In the genomic region with DNA sequence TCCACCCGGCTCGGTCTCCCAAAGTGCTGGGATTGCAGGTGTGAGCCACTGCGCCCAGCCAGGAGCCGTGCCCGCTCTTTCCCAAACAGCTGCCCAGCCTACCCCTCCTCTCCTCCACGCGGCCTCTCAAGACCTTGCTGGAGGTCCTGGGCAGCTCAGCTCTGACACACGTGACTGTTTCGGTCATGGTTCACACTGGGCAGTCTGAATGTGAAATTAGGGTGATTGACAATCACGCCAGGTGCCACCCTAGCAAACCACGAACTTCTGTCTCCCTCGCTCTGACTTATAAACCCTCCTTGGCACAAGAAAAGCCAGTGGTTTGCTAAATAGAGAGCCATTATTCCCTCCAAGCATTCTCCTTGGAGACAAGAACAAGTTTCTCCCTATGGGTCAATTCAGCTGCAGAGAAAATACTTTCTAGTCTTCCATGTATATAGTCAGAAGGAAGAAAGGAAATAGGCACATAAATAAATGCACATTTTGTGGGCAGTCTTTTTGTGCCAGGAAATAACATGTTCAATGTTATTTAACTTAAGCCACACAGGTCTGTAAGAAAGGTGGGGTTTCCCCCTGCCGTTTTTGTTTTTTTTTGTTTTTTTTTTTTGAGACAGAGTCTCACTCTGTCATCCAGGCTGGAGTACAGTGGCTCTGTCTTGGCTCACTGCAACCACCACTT, we compare ENCODE assay signal across 9 cellular contexts.
A peak's percentile ranks its signal among the peaks of the same experiment; 100 is the strongest.
DNase-seq lines count a peak whose midpoint lies in the region; ATAC-seq and TF ChIP-seq lines count a peak whose summit lies in the region.
"Had no signal": no experiment of that assay in that cellular context is flagged by ENCODE, and none has a peak within 500 bp of the region (broad histone marks: within the 10 kb centered on the region; RNA-seq: fewer than 3 reads in every experiment).

No MANE protein-coding gene starts in this region.

- peak overlapping the region in 1 of 2 experiments; percentile 22; a peak in 2 of 4 replicates for H4K8ac ChIP-seq in IMR-90 (ENCODE audit: low read depth in 2 of 2, low read length in 2 of 2)

- H3K4me1 Mint-ChIP-seq in activated T-cell treated with anti-CD3 and anti-CD28 coated beads, Interleukin-2, amount 50 U/mL, for 72 hours (ENCODE audit: low read depth), result peaks cover 30% of the 10 kb centered on the region
- peaks cover 84% of the 10 kb centered on the region for H3K4me1 Mint-ChIP-seq in stimulated activated naive CD8-positive, alpha-beta T cell treated with anti-CD3 and anti-CD28 coated beads, Interleukin-15, amount 100 ng/mL, for 72 hours

- peaks cover 22% of the 10 kb centered on the region for H3K9me1 ChIP-seq in IMR-90 (ENCODE audit: insufficient read depth, low read length)

- intact Hi-C loops in IMR-90 (cut with micrococcal nuclease), result loop anchor here (5.0 kb wide), 1 partner anchor 123 kb away; the partner anchor contains the start of gene MEF2A

- peak overlapping the region; percentile 55 for H4K91ac ChIP-seq in IMR-90 (ENCODE audit: insufficient read depth, low read depth, low read length)

- no peaks in the 10 kb centered on the region for H3K36me3 Mint-ChIP-seq in activated T-cell treated with anti-CD3 and anti-CD28 coated beads, Interleukin-2, amount 50 U/mL, for 72 hours (ENCODE audit: insufficient read depth in 2 of 2)

- H2AK5ac ChIP-seq in IMR-90 (ENCODE audit: low read depth, low read length), result peak overlapping the region; percentile 73; the same call in 1 of the 2 replicates

- TF ChIP-seq RAD21 in IMR-90 (IDR thresholded peaks at IDR 0.05; ENCODE audit: low read length), result no peak

- H3K9ac ChIP-seq in IMR-90 (ENCODE audit: low read depth, low read length), result no peak overlapping the region

- H3K23ac ChIP-seq in IMR-90 (ENCODE audit: low read depth, low read length), result no peak overlapping the region

- no TSS peak for BruUV-seq in IMR-90 (replicated peaks; lab: Mats Ljungman, UMichigan)

- no peak overlapping the region for H2AK9ac ChIP-seq in IMR-90 (replicated peaks; ENCODE audit: low read depth, low read length, poor library complexity)

- no peaks in the 10 kb centered on the region for H3K27me3 Mint-ChIP-seq in activated T-cell treated with anti-CD3 and anti-CD28 coated beads, Interleukin-2, amount 50 U/mL, for 72 hours (ENCODE audit: low read depth)
- H3K27me3 Mint-ChIP-seq in stimulated activated naive CD8-positive, alpha-beta T cell treated with anti-CD3 and anti-CD28 coated beads, Interleukin-15, amount 100 ng/mL, for 72 hours, result no peaks in the 10 kb centered on the region

- TF ChIP-seq POLR2A in IMR-90 (IDR thresholded peaks at IDR 0.05; ENCODE audit: low read depth, low read length), result no peak

- no peak for DNase-seq in IMR-90
- no peak for DNase-seq in activated T-cell treated with anti-CD3 and anti-CD28 coated beads, Interleukin-2, amount 50 U/mL, for 72 hours
- peak; percentile 32 for DNase-seq in kidney tubule cell (ENCODE audit: low spot score)
- no peak for DNase-seq in stimulated activated naive CD8-positive, alpha-beta T cell treated with anti-CD3 and anti-CD28 coated beads, Interleukin-15, amount 100 ng/mL, for 72 hours
- no peak for DNase-seq in NCI-H2107 (lab: John Stamatoyannopoulos, UW)
- DNase-seq in DMS 273 (lab: John Stamatoyannopoulos, UW; ENCODE audit: unreplicated experiment), result no peak
- DNase-seq: left cardiac atrium, NCI-H2227 treated with DMSO at 0.1 percent for 48 hours had no signal

- H3K4ac ChIP-seq in IMR-90 (ENCODE audit: low read depth, low read length), result peak overlapping the region; percentile 75

- no peaks in the 10 kb centered on the region for H3K9me3 Mint-ChIP-seq in activated T-cell treated with anti-CD3 and anti-CD28 coated beads, Interleukin-2, amount 50 U/mL, for 72 hours
- H3K9me3 Mint-ChIP-seq in stimulated activated naive CD8-positive, alpha-beta T cell treated with anti-CD3 and anti-CD28 coated beads, Interleukin-15, amount 100 ng/mL, for 72 hours, result no peaks in the 10 kb centered on the region

- H2BK120ac ChIP-seq in IMR-90 (ENCODE audit: low read depth, low read length), result peak overlapping the region; percentile 19; the same call in 1 of the 2 replicates

- no peak overlapping the region; the same call in 1 of the 2 replicates for H4K5ac ChIP-seq in IMR-90 (ENCODE audit: low read depth, low read length)

- peak overlapping the region; percentile 52 for H2AFZ ChIP-seq in IMR-90 (replicated peaks; ENCODE audit: low read length, poor library complexity)

- peak overlapping the region; percentile 10 for H2BK5ac ChIP-seq in IMR-90 (ENCODE audit: low read depth, low read length, poor library complexity, severe bottlenecking)

- no peak overlapping the region for H3K4me2 ChIP-seq in IMR-90 (ENCODE audit: low read depth, low read length)

- no peak for TF ChIP-seq CTCF in IMR-90 (conservative IDR thresholded peaks at IDR 0.05; ENCODE audit: low read depth, low read length)

- no peaks in the 10 kb centered on the region for H3K27me3 ChIP-seq in IMR-90 (ENCODE audit: control insufficient read depth, insufficient read depth, low read length)

- H3K79me1 ChIP-seq in IMR-90 (ENCODE audit: low read depth in 1 of 2, low read length in 2 of 2), result peaks cover 0 to 6% of the 10 kb centered on the region in 2 experiments; a peak in 1 of 4 replicates

- no peaks in the 10 kb centered on the region for H3K9me3 ChIP-seq in IMR-90 (ENCODE audit: control insufficient read depth, insufficient read depth, low read length)

- no peak overlapping the region for H3K4me3 ChIP-seq in IMR-90 (ENCODE audit: insufficient read depth, low read depth, low read length)

- ATAC-seq in IMR-90 (ENCODE audit: low read depth), result no peak
- peak; percentile 37 to 41 for ATAC-seq in activated T-cell treated with anti-CD3 and anti-CD28 coated beads, Interleukin-2, amount 50 U/mL, for 72 hours (replicated peaks in 1 of 2)
- ATAC-seq in stimulated activated naive CD8-positive, alpha-beta T cell treated with anti-CD3 and anti-CD28 coated beads, Interleukin-15, amount 100 ng/mL, for 72 hours, result peak; percentile 50
- no peak for ATAC-seq in GM21367 (IDR thresholded peaks at IDR 0.05; ENCODE audit: unreplicated experiment)

- H3K56ac ChIP-seq in IMR-90 (ENCODE audit: extremely low read depth, insufficient read depth, low read length), result no peak overlapping the region

- H3K27ac Mint-ChIP-seq in activated T-cell treated with anti-CD3 and anti-CD28 coated beads, Interleukin-2, amount 50 U/mL, for 72 hours, result peak overlapping the region; percentile 18
- H3K27ac Mint-ChIP-seq in stimulated activated naive CD8-positive, alpha-beta T cell treated with anti-CD3 and anti-CD28 coated beads, Interleukin-15, amount 100 ng/mL, for 72 hours, result peak overlapping the region in 1 of 2 donors; percentile 4

- no peaks in the 10 kb centered on the region for H4K20me1 ChIP-seq in IMR-90 (ENCODE audit: insufficient read depth, low read length)

- H2BK15ac ChIP-seq in IMR-90 (ENCODE audit: low read depth, low read length), result peak overlapping the region; percentile 95; the same call in 2 of the 3 replicates

- CTCF ChIA-PET in IMR-90 (lab: Yijun Ruan, JAX), result no interaction called here

- no CpG with 5 or more reads among the region's 13 CpGs for WGBS in IMR-90 (ENCODE audit: extremely low coverage in 2 of 2, insufficient read length in 1 of 2), 2 experiments

- peak overlapping the region in 1 of 2 donors; percentile 25 for H3K4me3 Mint-ChIP-seq in activated T-cell treated with anti-CD3 and anti-CD28 coated beads, Interleukin-2, amount 50 U/mL, for 72 hours
- H3K4me3 Mint-ChIP-seq in stimulated activated naive CD8-positive, alpha-beta T cell treated with anti-CD3 and anti-CD28 coated beads, Interleukin-15, amount 100 ng/mL, for 72 hours, result peak overlapping the region; percentile 1 to 20

- in situ Hi-C loops in IMR-90 (cut with MboI; ENCODE audit: low sequenced_read_pairs), result no loop called here

- H3K18ac ChIP-seq in IMR-90 (ENCODE audit: low read depth, low read length), result peak overlapping the region; percentile 2; the same call in 1 of the 2 replicates

- POLR2A ChIA-PET in IMR-90 (lab: Charles Lee; ENCODE audit: unreplicated experiment), result no interaction called here

- dilution Hi-C loops in IMR-90 (cut with HindIII; ENCODE audit: low sequenced_read_pairs, unreplicated experiment), result no loop called here

- no peaks in the 10 kb centered on the region for H3K36me3 ChIP-seq in IMR-90 (ENCODE audit: control insufficient read depth, insufficient read depth, low read length)

- H2BK20ac ChIP-seq in IMR-90 (ENCODE audit: low read depth, low read length), result peak overlapping the region; percentile 70; the same call in 1 of the 2 replicates

- 0 out of 2 replicates have a peak overlapping the region, but pooled peaks have one; percentile 40 for H3K14ac ChIP-seq in IMR-90 (replicated peaks; ENCODE audit: low read depth, low read length)

- H3K4me1 ChIP-seq in IMR-90 (ENCODE audit: control insufficient read depth, insufficient read depth, low read length), result peaks cover 12% of the 10 kb centered on the region

- no peak overlapping the region for H3K27ac ChIP-seq in IMR-90 (ENCODE audit: insufficient read depth, low read length)

TF ChIP-seq in IMR-90, 13 proteins besides CTCF, POLR2A, EP300 and RAD21 (continues in another document):
- TF ChIP-seq CEBPB (IDR thresholded peaks at IDR 0.05; ENCODE audit: low read depth, low read length), result no peak
- no peak for TF ChIP-seq FOS (IDR thresholded peaks at IDR 0.05; ENCODE audit: low read depth, low read length)
- TF ChIP-seq, protein P1, sequence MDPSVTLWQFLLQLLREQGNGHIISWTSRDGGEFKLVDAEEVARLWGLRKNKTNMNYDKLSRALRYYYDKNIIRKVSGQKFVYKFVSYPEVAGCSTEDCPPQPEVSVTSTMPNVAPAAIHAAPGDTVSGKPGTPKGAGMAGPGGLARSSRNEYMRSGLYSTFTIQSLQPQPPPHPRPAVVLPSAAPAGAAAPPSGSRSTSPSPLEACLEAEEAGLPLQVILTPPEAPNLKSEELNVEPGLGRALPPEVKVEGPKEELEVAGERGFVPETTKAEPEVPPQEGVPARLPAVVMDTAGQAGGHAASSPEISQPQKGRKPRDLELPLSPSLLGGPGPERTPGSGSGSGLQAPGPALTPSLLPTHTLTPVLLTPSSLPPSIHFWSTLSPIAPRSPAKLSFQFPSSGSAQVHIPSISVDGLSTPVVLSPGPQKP (IDR thresholded peaks at IDR 0.05; ENCODE audit: borderline replicate concordance, low read depth, low read length), result no peak
- TF ChIP-seq RFX5 (IDR thresholded peaks at IDR 0.05; ENCODE audit: low read depth, low read length), result no peak
- TF ChIP-seq SMC3 (IDR thresholded peaks at IDR 0.05; ENCODE audit: low read depth, low read length), result no peak
- TF ChIP-seq, protein P2, sequence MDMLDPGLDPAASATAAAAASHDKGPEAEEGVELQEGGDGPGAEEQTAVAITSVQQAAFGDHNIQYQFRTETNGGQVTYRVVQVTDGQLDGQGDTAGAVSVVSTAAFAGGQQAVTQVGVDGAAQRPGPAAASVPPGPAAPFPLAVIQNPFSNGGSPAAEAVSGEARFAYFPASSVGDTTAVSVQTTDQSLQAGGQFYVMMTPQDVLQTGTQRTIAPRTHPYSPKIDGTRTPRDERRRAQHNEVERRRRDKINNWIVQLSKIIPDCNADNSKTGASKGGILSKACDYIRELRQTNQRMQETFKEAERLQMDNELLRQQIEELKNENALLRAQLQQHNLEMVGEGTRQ (IDR thresholded peaks at IDR 0.05; ENCODE audit: low read depth, low read length), result no peak
- TF ChIP-seq MXI1 (IDR thresholded peaks at IDR 0.05; ENCODE audit: borderline replicate concordance, low read depth, low read length), result no peak
- no peak for TF ChIP-seq NFE2L2 (IDR thresholded peaks at IDR 0.05; ENCODE audit: low read depth, low read length)

Comparison
In these comparisons a context has a peak if more than half of its experiments do, and no peak if none do; other contexts are left out.
1. ATAC-seq: peak in activated T-cell treated with anti-CD3 and anti-CD28 coated beads, Interleukin-2, amount 50 U/mL, for 72 hours (2 of 2) and stimulated activated naive CD8-positive, alpha-beta T cell treated with anti-CD3 and anti-CD28 coated beads, Interleukin-15, amount 100 ng/mL, for 72 hours (single experiment); none in IMR-90 (single experiment) and GM21367 (single experiment).